1 cellular context compared by ENCODE assay signal in genomic region chr1:7961199-7962010, GRCh38.
TF ChIP-seq lines count a peak whose summit lies in the region.

PARK7 (plus strand) TSS chr1:7961711; CDS start chr1:7962786, 1,075 bp downstream.

TF ChIP-seq in K562, 482 proteins besides CTCF, POLR2A, EP300 and RAD21 (continued from another document and continues in another):
- TF ChIP-seq FOXM1 (IDR thresholded peaks at IDR 0.05; ENCODE audit: low read depth) = peak; percentile 26; the same call in 1 of the 2 replicates
- TF ChIP-seq FOXM1 (CRISPR knock-in tag; IDR thresholded peaks at IDR 0.05; ENCODE audit: low read depth) = peak; percentile 93
- peak; percentile 100 for TF ChIP-seq JUND (IDR thresholded peaks at IDR 0.05; ENCODE audit: borderline replicate concordance, low read depth, low read length)
- peak; percentile 9; the same call in 1 of the 3 replicates for TF ChIP-seq JUND (tag; IDR thresholded peaks at IDR 0.05; ENCODE audit: borderline replicate concordance, low read depth, low read length)
- TF ChIP-seq MTF1 (CRISPR knock-in tag; IDR thresholded peaks at IDR 0.05; ENCODE audit: borderline replicate concordance) = no peak
- peak; percentile 87 for TF ChIP-seq ZNF24 (IDR thresholded peaks at IDR 0.05)
- peak in 1 of 2 experiments; percentile 85 for TF ChIP-seq AFF1 (IDR thresholded peaks at IDR 0.05; ENCODE audit: low read depth in 1 of 2, partially characterized antibody in 2 of 2)
- peak; percentile 54; the same call in 1 of the 2 replicates for TF ChIP-seq HLTF (IDR thresholded peaks at IDR 0.05)
- peak; percentile 92 for TF ChIP-seq TAF1 (IDR thresholded peaks at IDR 0.05; ENCODE audit: control insufficient read depth, extremely low read depth, insufficient read depth, low read length, severe bottlenecking)
- TF ChIP-seq SAFB2 (IDR thresholded peaks at IDR 0.05; ENCODE audit: borderline replicate concordance, low read depth, low read length, severe bottlenecking) = no peak
- no peak for TF ChIP-seq ZNF609 (CRISPR knock-in tag; IDR thresholded peaks at IDR 0.05; ENCODE audit: borderline replicate concordance)
- no peak; the same call in 1 of the 2 replicates for TF ChIP-seq ILF3 (IDR thresholded peaks at IDR 0.05; ENCODE audit: borderline replicate concordance)
- TF ChIP-seq CREB5 (CRISPR knock-in tag; IDR thresholded peaks at IDR 0.05) = no peak
- no peak for TF ChIP-seq EHMT2 (IDR thresholded peaks at IDR 0.05)
- TF ChIP-seq ZBTB34 (CRISPR knock-in tag; IDR thresholded peaks at IDR 0.05) = no peak
- TF ChIP-seq PRPF4 (IDR thresholded peaks at IDR 0.05; ENCODE audit: insufficient read depth, low read depth, low read length, poor library complexity, severe bottlenecking) = peak; percentile 90
- peak; percentile 59 for TF ChIP-seq ARID1B (IDR thresholded peaks at IDR 0.05)
- no peak for TF ChIP-seq KLF6 (CRISPR knock-in tag; IDR thresholded peaks at IDR 0.05; ENCODE audit: borderline replicate concordance)
- no peak for TF ChIP-seq KHSRP (IDR thresholded peaks at IDR 0.05)
- TF ChIP-seq PTBP1 (IDR thresholded peaks at IDR 0.05; ENCODE audit: low read depth, low read length) = 0 out of 2 replicates have a peak, but pooled peaks have one; percentile 60
- TF ChIP-seq POLR3A (IDR thresholded peaks at IDR 0.05; ENCODE audit: borderline replicate concordance, extremely low read depth, insufficient read depth, insufficient read length) = no peak
- TF ChIP-seq SMAD4 (CRISPR knock-in tag; conservative IDR thresholded peaks at IDR 0.05) = peak; percentile 64; the same call in 1 of the 2 replicates
- peak; percentile 91 for TF ChIP-seq CREB1 (IDR thresholded peaks at IDR 0.05)
- TF ChIP-seq CREB1 (CRISPR knock-in tag; IDR thresholded peaks at IDR 0.05) = peak; percentile 97
- TF ChIP-seq ZBTB12 (CRISPR knock-in tag; IDR thresholded peaks at IDR 0.05) = peak; percentile 95
- no peak for TF ChIP-seq HEY1 (CRISPR knock-in tag; IDR thresholded peaks at IDR 0.05; ENCODE audit: borderline replicate concordance)
- TF ChIP-seq ZBTB1 (CRISPR knock-in tag; IDR thresholded peaks at IDR 0.05; ENCODE audit: borderline replicate concordance, low read depth) = no peak; the same call in 1 of the 2 replicates
- peak in 1 of 2 experiments; percentile 34; a peak in 1 of 4 replicates for TF ChIP-seq SRF (CRISPR knock-in tag; IDR thresholded peaks at IDR 0.05)
- no peak for TF ChIP-seq ZNF445 (CRISPR knock-in tag; IDR thresholded peaks at IDR 0.05; ENCODE audit: low read depth)
- 0 out of 2 replicates have a peak, but pooled peaks have one; percentile 5 for TF ChIP-seq KLF16 (IDR thresholded peaks at IDR 0.05)
- peak in 1 of 2 experiments; percentile 55; a peak in 1 of 4 replicates for TF ChIP-seq MLLT1 (IDR thresholded peaks at IDR 0.05)
- no peak for TF ChIP-seq DNMT1 (IDR thresholded peaks at IDR 0.05)
- TF ChIP-seq STAT5B (CRISPR knock-in tag; IDR thresholded peaks at IDR 0.05) = no peak
- TF ChIP-seq CHAMP1 (IDR thresholded peaks at IDR 0.05) = peak; percentile 56; the same call in 1 of the 2 replicates
- TF ChIP-seq SMAD1 (IDR thresholded peaks at IDR 0.05; ENCODE audit: low read depth, low read length, partially characterized antibody) = peak; percentile 24
- TF ChIP-seq CSDE1 (IDR thresholded peaks at IDR 0.05) = no peak
- no peak for TF ChIP-seq SP2 (IDR thresholded peaks at IDR 0.05; ENCODE audit: extremely low read depth, low read depth, low read length, poor library complexity, severe bottlenecking)
- TF ChIP-seq TFE3 (CRISPR knock-in tag; IDR thresholded peaks at IDR 0.05) = no peak
- TF ChIP-seq MTA3 (IDR thresholded peaks at IDR 0.05; ENCODE audit: borderline replicate concordance) = peak; percentile 94
- TF ChIP-seq ESRRA (IDR thresholded peaks at IDR 0.05; ENCODE audit: borderline replicate concordance, low read depth) = peak; percentile 66
- peak; percentile 74 to 79 for TF ChIP-seq E2F6 (IDR thresholded peaks at IDR 0.05; ENCODE audit: borderline replicate concordance in 1 of 2, extremely low read depth in 1 of 2, insufficient read depth in 1 of 2, insufficient read length in 1 of 2, low read depth in 1 of 2, low read length in 1 of 2, poor library complexity in 1 of 2, severe bottlenecking in 1 of 2)
- no peak for TF ChIP-seq KAT2B (IDR thresholded peaks at IDR 0.05; ENCODE audit: low read depth, low read length)
